8 cellular contexts compared by ENCODE assay signal in genomic region chr3:46705022-46705530, GRCh38. TPM values are rescaled to one million over a fixed set of nuclear protein-coding genes. Genes with fewer than 3 reads are reported as not detected.
DNase-seq lines count a peak whose midpoint lies in the region; ATAC-seq and TF ChIP-seq lines count a peak whose summit lies in the region.

No MANE protein-coding gene starts in this region.

- no peaks in the 10 kb centered on the region for H3K36me3 ChIP-seq in tibial nerve

- 7 to 33% methylated on average over 3 of the region's 4 CpGs for WGBS in tibial nerve, 2 donors

- ATAC-seq in HG02840 (IDR thresholded peaks at IDR 0.05; ENCODE audit: low FRiP score, unreplicated experiment), result no peak

- no peaks in the 10 kb centered on the region for H3K9me3 ChIP-seq in tibial nerve

- TF ChIP-seq POLR2A in tibial nerve (IDR thresholded peaks at IDR 0.05), result no peak

- no peak overlapping the region for H3K27ac ChIP-seq in tibial nerve

- DNase-seq in GM10266 (ENCODE audit: extremely low spot score), result peak; percentile 84
- peak; percentile 72 for DNase-seq in HT-29 (ENCODE audit: low spot score)
- peak; percentile 72 for DNase-seq in OCI-M1 (lab: John Stamatoyannopoulos, UW)
- DNase-seq in activated T-helper 1 cell treated with Interleukin-2 at 50 U/mL for 16 hours (ENCODE audit: low read depth), result peak; percentile 37
- DNase-seq in fibroblast of pulmonary artery (ENCODE audit: low read depth), result peak; percentile 71
- peak in 48 of 56 donors; percentile 21 to 82 (median 46) for DNase-seq in nucleus accumbens (lab: John Stamatoyannopoulos, UW)
- peak; percentile 61 to 81 for DNase-seq in tibial nerve (ENCODE audit: low spot score in 2 of 2)

- peaks cover 0 to 10% of the 10 kb centered on the region in 2 donors for H3K27me3 ChIP-seq in tibial nerve

- TF ChIP-seq EP300 in tibial nerve (IDR thresholded peaks at IDR 0.05), result no peak

- no peak overlapping the region for H3K4me3 ChIP-seq in fibroblast of pulmonary artery (replicated peaks; ENCODE audit: low read depth, low read length)
- H3K4me3 ChIP-seq in tibial nerve, result no peak overlapping the region

- peaks cover 0 to 21% (median 15%) of the 10 kb centered on the region in 4 donors for H3K4me1 ChIP-seq in tibial nerve

- TF ChIP-seq CTCF in GM10266 (IDR thresholded peaks at IDR 0.05; ENCODE audit: control insufficient read depth, insufficient read depth, low read depth, missing control alignments), result peak; percentile 98
- TF ChIP-seq CTCF in fibroblast of pulmonary artery (IDR thresholded peaks at IDR 0.05; ENCODE audit: low read length, missing control alignments), result peak; percentile 97
- TF ChIP-seq CTCF in tibial nerve (IDR thresholded peaks at IDR 0.05), result peak; percentile 95 to 97 (median 96)

RNA-seq across cellular contexts. Expression of gene TMIE, which starts 3.9 kb away (rescaled TPM):
- 0.16 and 0.18 TPM in 2 replicates for total RNA-seq in HT-29 (2014; rRNA removed; shearing (Covaris generic))
- under 1 TPM in 1 of 4 donors, not detected in 3; 0.21 TPM for total RNA-seq in tibial nerve

RNA-seq across cellular contexts. Expression of gene ALS2CL, which starts 11.6 kb away (rescaled TPM):
- total RNA-seq in HT-29 (2014; rRNA removed; shearing (Covaris generic)), result 13.2 and 14.9 TPM in 2 replicates
- total RNA-seq in tibial nerve, result 10 to 100 TPM; 13.0 to 20.1 (median 16.4) TPM

RNA-seq across cellular contexts. Expression of gene PRSS50, which starts 12.6 kb away (rescaled TPM):
- not detected in 2 replicates for total RNA-seq in HT-29 (2014; rRNA removed; shearing (Covaris generic))
- total RNA-seq in tibial nerve, result under 1 TPM in 2 of 4 donors, not detected in 2; 0.22 to 0.42 TPM
